30 cellular contexts compared by ENCODE assay signal in genomic region chr3:147365196-147366115, GRCh38. TPM values are rescaled to one million over a fixed set of nuclear protein-coding genes. Genes with fewer than 3 reads are reported as not detected.
DNase-seq lines count a peak whose midpoint lies in the region; ATAC-seq, FAIRE-seq and TF ChIP-seq lines count a peak whose summit lies in the region.
"Had no signal": no experiment of that assay in that cellular context is flagged by ENCODE, and none has a peak within 500 bp of the region (broad histone marks: within the 10 kb centered on the region; RNA-seq: fewer than 3 reads in every experiment).

No MANE protein-coding gene starts in this region.

- H3K9ac ChIP-seq in H1 (replicated peaks in 1 of 4; ENCODE audit: extremely low read depth in 1 of 4, low read depth in 3 of 4, low read length in 3 of 4) = no peak overlapping the region
- H3K9ac ChIP-seq: BLaER1 had no signal

- H3K27me3 ChIP-seq in H1 (replicated peaks in 1 of 4; ENCODE audit: control insufficient read depth in 3 of 4, extremely low read depth in 1 of 4, insufficient read depth in 3 of 4, low read length in 3 of 4) (peaks cover 42 to 75% (median 67%) of the 10 kb centered on the region in 4 experiments), esophagus muscularis mucosa (peaks cover 0 to 90% (median 46%) of the 10 kb centered on the region in 4 donors)

- H3K4ac ChIP-seq in H1 (replicated peaks; ENCODE audit: insufficient read length, low read depth, low read length) = no peak overlapping the region

- H2BK12ac ChIP-seq in H1 (ENCODE audit: low read depth, low read length) = 0 out of 2 replicates have a peak overlapping the region, but pooled peaks have one; percentile 12

- TF ChIP-seq EP300 in H1 (IDR thresholded peaks at IDR 0.05; ENCODE audit: borderline replicate concordance in 1 of 2, low read depth in 2 of 2, low read length in 2 of 2) (no peak), esophagus muscularis mucosa (IDR thresholded peaks at IDR 0.05) (no peak)

- H4K5ac ChIP-seq in H1 (ENCODE audit: insufficient read length, low read depth, low read length) = no peak overlapping the region

- intact Hi-C loops in esophagus muscularis mucosa (cut with DNase I) = no loop called here
- intact Hi-C loops in Right ventricle myocardium inferior (cut with DNase I) = no loop called here

- H3K4me1 ChIP-seq in H1 (replicated peaks in 1 of 4; ENCODE audit: control insufficient read depth in 3 of 4, insufficient read depth in 4 of 4, low read length in 3 of 4) (peaks cover 5 to 17% (median 11%) of the 10 kb centered on the region in 4 experiments), esophagus muscularis mucosa (peaks cover 0 to 6% (median 4%) of the 10 kb centered on the region in 4 donors)
- H3K4me1 ChIP-seq: BE2C had no signal

- no peak overlapping the region for H4K91ac ChIP-seq in H1 (replicated peaks; ENCODE audit: insufficient read length, low read length)

- peaks cover 0 to 3% of the 10 kb centered on the region in 2 experiments for H4K20me1 ChIP-seq in H1 (replicated peaks in 1 of 2; ENCODE audit: control insufficient read depth in 1 of 2, insufficient read depth in 2 of 2, low read length in 2 of 2)
- H4K20me1 ChIP-seq: BLaER1 had no signal

- H4K8ac ChIP-seq in H1 (ENCODE audit: extremely low read depth, insufficient read depth, low read length) = no peak overlapping the region

- H3K36me3 ChIP-seq in H1 (ENCODE audit: control insufficient read depth in 2 of 4, insufficient read depth in 4 of 4, low read length in 3 of 4) = peaks cover 0 to 1% (median 0%) of the 10 kb centered on the region in 4 experiments; a peak in 1 of 8 replicates
- no peaks in the 10 kb centered on the region for H3K36me3 ChIP-seq in esophagus muscularis mucosa
- H3K36me3 ChIP-seq: BE2C, BLaER1 had no signal

- peaks cover 3% of the 10 kb centered on the region; the same call in 1 of the 2 replicates for H3K23me2 ChIP-seq in H1 (ENCODE audit: low read depth, low read length)

- no peak overlapping the region for H2BK15ac ChIP-seq in H1 (ENCODE audit: low read length)

- peak overlapping the region in 4 of 5 experiments; percentile 57 to 87 (median 70) for H3K27ac Mint-ChIP-seq in brain
- no peak overlapping the region for H3K27ac Mint-ChIP-seq in stimulated activated memory B cell treated with anti-CD40 and anti-IgM and Interleukin-4, amounts not matched to agents 10 μg/mL and 1 μg/mL and 100 μg/mL, for 72 hours
- no peak overlapping the region for H3K27ac Mint-ChIP-seq in activated naive CD8-positive, alpha-beta T cell treated with anti-CD3 and anti-CD28 coated beads, Interleukin-2, amount 50 U/mL, for 24 hours
- H3K27ac Mint-ChIP-seq: CD14-positive monocyte; CD4-positive, alpha-beta memory T cell; CD4-positive, CD25-positive, alpha-beta regulatory T cell had no signal

- H3K4me1 Mint-ChIP-seq in brain = peaks cover 39% of the 10 kb centered on the region
- no peaks in the 10 kb centered on the region for H3K4me1 Mint-ChIP-seq in stimulated activated memory B cell treated with anti-CD40 and anti-IgM and Interleukin-4, amounts not matched to agents 10 μg/mL and 1 μg/mL and 100 μg/mL, for 72 hours
- no peaks in the 10 kb centered on the region for H3K4me1 Mint-ChIP-seq in activated naive CD8-positive, alpha-beta T cell treated with anti-CD3 and anti-CD28 coated beads, Interleukin-2, amount 50 U/mL, for 24 hours
- H3K4me1 Mint-ChIP-seq: CD14-positive monocyte; CD4-positive, alpha-beta memory T cell; CD8-positive, alpha-beta memory T cell had no signal

- POLR2A ChIA-PET in H1 (lab: Charles Lee; ENCODE audit: partially characterized antibody) = no interaction called here

- no peak for TF ChIP-seq POLR2A in H1 (IDR thresholded peaks at IDR 0.05; ENCODE audit: control extremely low read depth in 1 of 2, low read depth in 2 of 2, low read length in 2 of 2)
- no peak for TF ChIP-seq POLR2A in esophagus muscularis mucosa (IDR thresholded peaks at IDR 0.05; ENCODE audit: low read depth)

- H3K9me3 ChIP-seq in H1 (ENCODE audit: insufficient read depth in 2 of 2, low read depth in 1 of 2, low read length in 1 of 2) (no peaks in the 10 kb centered on the region), esophagus muscularis mucosa (no peaks in the 10 kb centered on the region)
- H3K9me3 ChIP-seq: BE2C had no signal

- H3K27ac ChIP-seq in H1 (ENCODE audit: low read depth, low read length) (no peak overlapping the region), esophagus muscularis mucosa (replicated peaks in 1 of 4) (no peak overlapping the region)
- H3K27ac ChIP-seq: BLaER1 had no signal

- no peaks in the 10 kb centered on the region for H3K79me2 ChIP-seq in H1 (ENCODE audit: control insufficient read depth in 1 of 2, insufficient read depth in 2 of 2, low read length in 2 of 2)

- no peak for TF ChIP-seq RAD21 in H1 (IDR thresholded peaks at IDR 0.05 in 1 of 2, conservative IDR thresholded peaks at IDR 0.05 in 1 of 2; ENCODE audit: low read depth in 2 of 2, low read length in 2 of 2)

- no peak overlapping the region for H3K14ac ChIP-seq in H1 (ENCODE audit: insufficient read length)

- no peaks in the 10 kb centered on the region for H3K36me3 Mint-ChIP-seq in brain
- no peaks in the 10 kb centered on the region for H3K36me3 Mint-ChIP-seq in stimulated activated memory B cell treated with anti-CD40 and anti-IgM and Interleukin-4, amounts not matched to agents 10 μg/mL and 1 μg/mL and 100 μg/mL, for 72 hours
- no peaks in the 10 kb centered on the region for H3K36me3 Mint-ChIP-seq in activated naive CD8-positive, alpha-beta T cell treated with anti-CD3 and anti-CD28 coated beads, Interleukin-2, amount 50 U/mL, for 24 hours (ENCODE audit: low read depth)
- H3K36me3 Mint-ChIP-seq: CD4-positive, CD25-positive, alpha-beta regulatory T cell had no signal

- H3K56ac ChIP-seq in H1 (replicated peaks; ENCODE audit: insufficient read length, low read depth, low read length) = no peak overlapping the region

- FAIRE-seq in H1 (lab: Jason Lieb, UNC) (no peak), urothelium cell line (lab: Jason Lieb, UNC) (no peak)
- FAIRE-seq: A204.1, G401.6, GM12878, GM12892, GM18507 had no signal

- no peak overlapping the region for H2BK5ac ChIP-seq in H1 (ENCODE audit: low read depth, low read length)

- CTCF ChIA-PET in H1 (lab: Charles Lee; ENCODE audit: partially characterized antibody) = interaction anchor here (0.7 to 1.7 kb wide), 6 partner anchors 12 to 49 kb away, joined by 3 to 5 read pairs (median 3); no protein-coding TSS in a partner anchor

- H3K4me2 ChIP-seq in H1 (ENCODE audit: insufficient read depth in 1 of 2, low read depth in 2 of 2, low read length in 2 of 2) = no peak overlapping the region
- H3K4me2 ChIP-seq: BLaER1 had no signal

- no peaks in the 10 kb centered on the region for H3K79me1 ChIP-seq in H1 (ENCODE audit: low read depth, low read length)

- peaks cover 0 to 2% (median 0%) of the 10 kb centered on the region in 5 experiments for H3K9me3 Mint-ChIP-seq in brain
- peaks cover 7% of the 10 kb centered on the region for H3K9me3 Mint-ChIP-seq in stimulated activated memory B cell treated with anti-CD40 and anti-IgM and Interleukin-4, amounts not matched to agents 10 μg/mL and 1 μg/mL and 100 μg/mL, for 72 hours
- no peaks in the 10 kb centered on the region for H3K9me3 Mint-ChIP-seq in activated naive CD8-positive, alpha-beta T cell treated with anti-CD3 and anti-CD28 coated beads, Interleukin-2, amount 50 U/mL, for 24 hours

- WGBS in H1 (ENCODE audit: extremely low coverage in 1 of 2, insufficient coverage in 1 of 2, insufficient read length in 1 of 2, insufficient replicate concordance in 2 of 2, low coverage in 1 of 2, low lambda C conversion rate in 2 of 2, missing lambda C conversion rate in 1 of 2), 2 experiments = 75% methylated on average over 6 of the region's 6 CpGs; no CpG with 5 or more reads in 1 of the 2 experiments
- WGBS in esophagus muscularis mucosa = 36% methylated on average over 6 of the region's 6 CpGs

- no peak for TF ChIP-seq CTCF in brain (conservative IDR thresholded peaks at IDR 0.05)
- no peak for TF ChIP-seq CTCF in H1 (IDR thresholded peaks at IDR 0.05; ENCODE audit: control extremely low read depth in 1 of 3, insufficient read depth in 1 of 3, low read depth in 1 of 3, low read length in 3 of 3)
- TF ChIP-seq CTCF in esophagus muscularis mucosa (IDR thresholded peaks at IDR 0.05) = no peak

- H3K23ac ChIP-seq in H1 (ENCODE audit: insufficient read length) = no peak overlapping the region

- no peak for DNase-seq in H1 (ENCODE audit: low read depth in 1 of 2, low spot score in 2 of 2)
- peak; percentile 72 for DNase-seq in esophagus muscularis mucosa (ENCODE audit: extremely low spot score)
- DNase-seq in activated naive CD8-positive, alpha-beta T cell treated with anti-CD3 and anti-CD28 coated beads, Interleukin-2, amount 50 U/mL, for 24 hours = no peak
- DNase-seq in Right ventricle myocardium inferior (ENCODE audit: missing footprints) = no peak
- no peak for DNase-seq in urothelium cell line (ENCODE audit: low spot score)
- DNase-seq in activated CD8-positive, alpha-beta memory T cell treated with anti-CD3 and anti-CD28 coated beads, Interleukin-2, amount 50 U/mL, for 48 hours = no peak
- DNase-seq: 8988T; ACHN; BE2C; C1 segment of cervical spinal cord; CD4-positive, alpha-beta memory T cell; CD4-positive, CD25-positive, alpha-beta regulatory T cell; CD8-positive, alpha-beta memory T cell; COR-L47; DMS 273 treated with DMSO at 0.1 percent for 48 hours; DMS153; DMS53; DMS79; DND-41; EL had no signal

- no peak overlapping the region for H3K4me3 ChIP-seq in H1 (ENCODE audit: extremely low read depth in 1 of 4, insufficient read depth in 2 of 4, low read depth in 3 of 4, low read length in 4 of 4)
- H3K4me3 ChIP-seq in esophagus muscularis mucosa = no peak overlapping the region
- H3K4me3 ChIP-seq: BLaER1, GM12878 had no signal

- H2AK5ac ChIP-seq in H1 (ENCODE audit: low read depth, low read length) = no peak overlapping the region

- H2BK120ac ChIP-seq in H1 (replicated peaks; ENCODE audit: low read depth, low read length) = no peak overlapping the region

- H2BK20ac ChIP-seq in H1 (ENCODE audit: low read length) = no peak overlapping the region

- no peak overlapping the region for H3K18ac ChIP-seq in H1 (ENCODE audit: extremely low read depth, low read length)

- H3K4me3 Mint-ChIP-seq in brain = peak overlapping the region in 4 of 5 experiments; percentile 10 to 71 (median 43)
- H3K4me3 Mint-ChIP-seq in stimulated activated memory B cell treated with anti-CD40 and anti-IgM and Interleukin-4, amounts not matched to agents 10 μg/mL and 1 μg/mL and 100 μg/mL, for 72 hours = no peak overlapping the region
- H3K4me3 Mint-ChIP-seq in activated naive CD8-positive, alpha-beta T cell treated with anti-CD3 and anti-CD28 coated beads, Interleukin-2, amount 50 U/mL, for 24 hours = no peak overlapping the region
- H3K4me3 Mint-ChIP-seq: CD4-positive, alpha-beta memory T cell; CD4-positive, CD25-positive, alpha-beta regulatory T cell; CD8-positive, alpha-beta memory T cell had no signal

- ATAC-seq in stimulated activated memory B cell treated with anti-CD40 and anti-IgM and Interleukin-4, amounts not matched to agents 10 μg/mL and 1 μg/mL and 100 μg/mL, for 72 hours = peak; percentile 31
- ATAC-seq in activated naive CD8-positive, alpha-beta T cell treated with anti-CD3 and anti-CD28 coated beads, Interleukin-2, amount 50 U/mL, for 24 hours = no peak
- no peak for ATAC-seq in Right ventricle myocardium inferior
- ATAC-seq: GM12878 had no signal

- H2AFZ ChIP-seq in H1 (ENCODE audit: low read length) = no peak overlapping the region

- peaks cover 94% of the 10 kb centered on the region for H3K27me3 Mint-ChIP-seq in brain
- peaks cover 46% of the 10 kb centered on the region for H3K27me3 Mint-ChIP-seq in stimulated activated memory B cell treated with anti-CD40 and anti-IgM and Interleukin-4, amounts not matched to agents 10 μg/mL and 1 μg/mL and 100 μg/mL, for 72 hours
- peaks cover 64% of the 10 kb centered on the region for H3K27me3 Mint-ChIP-seq in activated naive CD8-positive, alpha-beta T cell treated with anti-CD3 and anti-CD28 coated beads, Interleukin-2, amount 50 U/mL, for 24 hours

RNA-seq across cellular contexts. Expression of gene ZIC4, which starts 40.9 kb away (rescaled TPM):
- 0.49 TPM for polyA plus RNA-seq in brain (ENCODE audit: insufficient read depth, low read depth, low replicate concordance)
- 0.13 TPM in 1 of 2 replicates, not detected in the other for total RNA-seq in H1 (2021; fragmentation: NEBNext Ultra II Directional; extraction: Animal tissue kit (Norgen Biotek cat#: 25700))
- 0.03 and 0.31 TPM in 2 replicates for polyA plus RNA-seq in H1 (2011; rRNA removed)
- polyA plus RNA-seq in H1 (2011; cell fraction: cytosol; rRNA removed) = 0.08 TPM
- 0.27 TPM for polyA plus RNA-seq in H1 (2011; cell fraction: nucleus; rRNA removed)
- polyA plus RNA-seq in H1 (2012, experiment 1 of 2) = 0.27 TPM in 1 of 4 replicates, not detected in the others
- 0.08 TPM for polyA plus RNA-seq in H1 (2012, experiment 2 of 2)
- 0.06 TPM for polyA plus RNA-seq in H1 (2013, experiment 1 of 2)
- 0.06 TPM for polyA plus RNA-seq in H1 (2013, experiment 2 of 2)
- polyA minus RNA-seq in H1 (2011; rRNA and poly(A)+ RNA removed) = not detected in 2 replicates
- polyA minus RNA-seq in H1 (2011; cell fraction: cytosol; rRNA and poly(A)+ RNA removed) = not detected
- polyA minus RNA-seq in H1 (2011; cell fraction: nucleus; rRNA and poly(A)+ RNA removed) = 0.60 TPM
- not detected for total RNA-seq in esophagus muscularis mucosa
- total RNA-seq in Right ventricle myocardium inferior = not detected
- total RNA-seq: CD4-positive, alpha-beta memory T cell; CD4-positive, CD25-positive, alpha-beta regulatory T cell; CD8-positive, alpha-beta memory T cell; GM12878 had no signal
- polyA plus RNA-seq: AG04450; CD14-positive monocyte; CD4-positive, alpha-beta memory T cell; CD4-positive, CD25-positive, alpha-beta regulatory T cell; CD8-positive, alpha-beta memory T cell; GM12878 had no signal

RNA-seq across cellular contexts. Expression of gene ZIC1, which starts 43.7 kb away (rescaled TPM):
- polyA plus RNA-seq in brain (ENCODE audit: insufficient read depth, low read depth, low replicate concordance) (13.4 TPM), H1 (2011; rRNA removed) (0.80 and 3.6 TPM in 2 replicates)
- 1.5 and 2.2 TPM in 2 replicates for total RNA-seq in H1 (2021; fragmentation: NEBNext Ultra II Directional; extraction: Animal tissue kit (Norgen Biotek cat#: 25700))
- 1.7 TPM for polyA plus RNA-seq in H1 (2011; cell fraction: cytosol; rRNA removed)
- polyA plus RNA-seq in H1 (2011; cell fraction: nucleus; rRNA removed) = 2.7 TPM
- 0.27 to 0.77 TPM (median 0.60 TPM) in 4 replicates for polyA plus RNA-seq in H1 (2012, experiment 1 of 2)
- 0.08 TPM for polyA plus RNA-seq in H1 (2012, experiment 2 of 2)
- 1.4 TPM for polyA plus RNA-seq in H1 (2013, experiment 1 of 2)
- polyA plus RNA-seq in H1 (2013, experiment 2 of 2) = 0.75 TPM
- polyA minus RNA-seq in H1 (2011; rRNA and poly(A)+ RNA removed) = 0.07 and 0.47 TPM in 2 replicates
- 1.6 TPM for polyA minus RNA-seq in H1 (2011; cell fraction: cytosol; rRNA and poly(A)+ RNA removed)
- polyA minus RNA-seq in H1 (2011; cell fraction: nucleus; rRNA and poly(A)+ RNA removed) = 2.4 TPM
- total RNA-seq in esophagus muscularis mucosa (not detected), Right ventricle myocardium inferior (not detected)
- total RNA-seq: CD4-positive, alpha-beta memory T cell; CD4-positive, CD25-positive, alpha-beta regulatory T cell; CD8-positive, alpha-beta memory T cell; GM12878 had no signal
- polyA plus RNA-seq: AG04450; CD14-positive monocyte; CD4-positive, alpha-beta memory T cell; CD4-positive, CD25-positive, alpha-beta regulatory T cell; CD8-positive, alpha-beta memory T cell; GM12878 had no signal

Comparison
In these comparisons a context has a peak if more than half of its experiments do, and no peak if none do; other contexts are left out.
1. H3K27ac Mint-ChIP-seq: peak in brain (4 of 5); none in stimulated activated memory B cell treated with anti-CD40 and anti-IgM and Interleukin-4, amounts not matched to agents 10 μg/mL and 1 μg/mL and 100 μg/mL, for 72 hours (single experiment) and activated naive CD8-positive, alpha-beta T cell treated with anti-CD3 and anti-CD28 coated beads, Interleukin-2, amount 50 U/mL, for 24 hours (single experiment).
2. H3K4me3 Mint-ChIP-seq: peak in brain (4 of 5); none in stimulated activated memory B cell treated with anti-CD40 and anti-IgM and Interleukin-4, amounts not matched to agents 10 μg/mL and 1 μg/mL and 100 μg/mL, for 72 hours (single experiment) and activated naive CD8-positive, alpha-beta T cell treated with anti-CD3 and anti-CD28 coated beads, Interleukin-2, amount 50 U/mL, for 24 hours (single experiment).